In genomic region chr20:45358282-45359068, GRCh38 we compare ENCODE assay signal across 8 cellular contexts. TPM values are rescaled to one million over a fixed set of nuclear protein-coding genes. Genes with fewer than 3 reads are reported as not detected.
DNase-seq lines count a peak whose midpoint lies in the region; ATAC-seq and TF ChIP-seq lines count a peak whose summit lies in the region.

No MANE protein-coding gene starts in this region.

- peak overlapping the region; percentile 80 to 96 (median 91) for H3K27ac ChIP-seq in heart right ventricle

- H3K9me3 ChIP-seq in heart right ventricle: no peaks in the 10 kb centered on the region

- H3K27ac Mint-ChIP-seq in activated T-helper 17 cell treated with anti-CD3 and anti-CD28 coated beads, Interleukin-2, amount 50 U/mL, for 72 hours: peak overlapping the region; percentile 68

- DNase-seq in H4 (ENCODE audit: low spot score) (peak; percentile 56), heart right ventricle (peak; percentile 60 to 81), sciatic nerve (ENCODE audit: low spot score) (peak; percentile 86), GM20000 (ENCODE audit: low spot score) (no peak)
- DNase-seq in activated CD8-positive, alpha-beta memory T cell treated with anti-CD3 and anti-CD28 coated beads, Interleukin-2, amount 50 U/mL, for 4 hours: no peak

- H3K4me1 ChIP-seq in heart right ventricle: peaks cover 7 to 78% (median 48%) of the 10 kb centered on the region in 9 donors

- peak overlapping the region in 1 of 10 donors; percentile 11 for H3K4me3 ChIP-seq in heart right ventricle

- H3K27me3 ChIP-seq in heart right ventricle: no peaks in the 10 kb centered on the region

- no peaks in the 10 kb centered on the region for H3K36me3 ChIP-seq in heart right ventricle

- 10 to 12% methylated on average over 10 of the region's 10 CpGs for WGBS in heart right ventricle, 2 donors

- peak overlapping the region; percentile 44 for H3K4me3 Mint-ChIP-seq in activated T-helper 17 cell treated with anti-CD3 and anti-CD28 coated beads, Interleukin-2, amount 50 U/mL, for 72 hours

- H3K9me3 Mint-ChIP-seq in activated T-helper 17 cell treated with anti-CD3 and anti-CD28 coated beads, Interleukin-2, amount 50 U/mL, for 72 hours: no peaks in the 10 kb centered on the region

- peaks cover 6% of the 10 kb centered on the region for H3K36me3 Mint-ChIP-seq in activated T-helper 17 cell treated with anti-CD3 and anti-CD28 coated beads, Interleukin-2, amount 50 U/mL, for 72 hours (ENCODE audit: low read depth)

- H3K4me1 Mint-ChIP-seq in activated T-helper 17 cell treated with anti-CD3 and anti-CD28 coated beads, Interleukin-2, amount 50 U/mL, for 72 hours: peaks cover 31% of the 10 kb centered on the region

- intact Hi-C loops in heart right ventricle (cut with DNase I) (loop anchor here in 5 of 10 donors (1.0 to 5.0 kb wide), 4 partner anchors 16 to 49 kb away; partner anchors contain the start of gene DBNDD2 (in 1 of the 5)), sciatic nerve (cut with DNase I) (no loop called here)

- no peaks in the 10 kb centered on the region for H3K27me3 Mint-ChIP-seq in activated T-helper 17 cell treated with anti-CD3 and anti-CD28 coated beads, Interleukin-2, amount 50 U/mL, for 72 hours

- ATAC-seq in activated T-helper 17 cell treated with anti-CD3 and anti-CD28 coated beads, Interleukin-2, amount 50 U/mL, for 72 hours (replicated peaks): no peak
- peak; percentile 13 to 77 (median 56) for ATAC-seq in heart right ventricle
- peak; percentile 79 for ATAC-seq in sciatic nerve
- ATAC-seq in GM18867 (IDR thresholded peaks at IDR 0.05; ENCODE audit: unreplicated experiment): no peak
- ATAC-seq in esophagus mucosa: no peak

- TF ChIP-seq CTCF in heart right ventricle (IDR thresholded peaks at IDR 0.05) (no peak), GM20000 (IDR thresholded peaks at IDR 0.05; ENCODE audit: extremely low read depth, missing control alignments) (no peak)

RNA-seq across cellular contexts. Expression of gene SYS1, which starts 4.5 kb away (rescaled TPM):
- 15.4 and 20.8 TPM in 2 replicates for total RNA-seq in H4 (2014; rRNA removed; shearing (Covaris generic))
- total RNA-seq in activated T-helper 17 cell treated with anti-CD3 and anti-CD28 coated beads, Interleukin-2, amount 50 U/mL, for 72 hours: 10 to 100 TPM; 29.9 to 32.9 TPM
- total RNA-seq in heart right ventricle: 10 to 100 TPM; 13.9 to 27.9 (median 18.2) TPM
- polyA plus RNA-seq in heart right ventricle: 10 to 100 TPM; 11.7 to 34.5 TPM
- total RNA-seq in sciatic nerve: 24.0 TPM
- total RNA-seq in esophagus mucosa: 13.7 TPM

RNA-seq across cellular contexts. Expression of gene SDC4, which starts 10.3 kb away (rescaled TPM):
- 88.3 and 88.4 TPM in 2 replicates for total RNA-seq in H4 (2014; rRNA removed; shearing (Covaris generic))
- total RNA-seq in activated T-helper 17 cell treated with anti-CD3 and anti-CD28 coated beads, Interleukin-2, amount 50 U/mL, for 72 hours: 10 to 100 TPM; 21.6 to 62.6 TPM
- total RNA-seq in heart right ventricle: 100 to 1,000 TPM in 5 of 10 donors, 10 to 100 TPM in 5; 66.9 to 161 (median 102) TPM
- 10 to 100 TPM; 48.4 to 64.5 TPM for polyA plus RNA-seq in heart right ventricle
- 77.7 TPM for total RNA-seq in sciatic nerve
- 99.1 TPM for total RNA-seq in esophagus mucosa

RNA-seq across cellular contexts. Expression of gene TP53TG5, which starts 19.6 kb away (rescaled TPM):
- not detected in 2 replicates for total RNA-seq in H4 (2014; rRNA removed; shearing (Covaris generic))
- under 1 TPM; 0.11 to 0.50 TPM for total RNA-seq in activated T-helper 17 cell treated with anti-CD3 and anti-CD28 coated beads, Interleukin-2, amount 50 U/mL, for 72 hours
- total RNA-seq in heart right ventricle (1 to 10 TPM in 8 of 10 donors, under 1 TPM in 2; 0.59 to 2.4 (median 1.3) TPM), sciatic nerve (not detected), esophagus mucosa (0.36 TPM)
- 1 to 10 TPM in 1 of 2 donors, under 1 TPM in 1; 0.43 to 1.1 TPM for polyA plus RNA-seq in heart right ventricle

RNA-seq across cellular contexts. Expression of gene DBNDD2, which starts 49.6 kb away (rescaled TPM):
- total RNA-seq in H4 (2014; rRNA removed; shearing (Covaris generic)): 2.7 and 3.8 TPM in 2 replicates
- total RNA-seq in activated T-helper 17 cell treated with anti-CD3 and anti-CD28 coated beads, Interleukin-2, amount 50 U/mL, for 72 hours: 10 to 100 TPM in 1 of 2 donors, 1 to 10 TPM in 1; 4.6 to 12.5 TPM
- total RNA-seq in heart right ventricle (100 to 1,000 TPM; 284 to 676 (median 334) TPM), sciatic nerve (49.0 TPM), esophagus mucosa (22.6 TPM)
- polyA plus RNA-seq in heart right ventricle: 100 to 1,000 TPM; 353 to 381 TPM

RNA-seq across cellular contexts. Expression of gene MATN4, which starts 50.4 kb away (rescaled TPM):
- total RNA-seq in H4 (2014; rRNA removed; shearing (Covaris generic)): not detected in 2 replicates
- under 1 TPM; 0.11 to 0.66 TPM for total RNA-seq in activated T-helper 17 cell treated with anti-CD3 and anti-CD28 coated beads, Interleukin-2, amount 50 U/mL, for 72 hours
- total RNA-seq in heart right ventricle (under 1 TPM in 2 of 10 donors, not detected in 8; 0.24 to 0.28 TPM), sciatic nerve (0.22 TPM), esophagus mucosa (0.16 TPM)
- under 1 TPM in 1 of 2 donors, not detected in 1; 0.06 TPM for polyA plus RNA-seq in heart right ventricle

Comparison
In these comparisons a context has a peak if more than half of its experiments do, and no peak if none do; other contexts are left out.
1. DNase-seq: peak in H4 (single experiment), heart right ventricle (2 of 2) and sciatic nerve (single experiment); none in activated CD8-positive, alpha-beta memory T cell treated with anti-CD3 and anti-CD28 coated beads, Interleukin-2, amount 50 U/mL, for 4 hours (single experiment) and GM20000 (single experiment).
2. ATAC-seq: peak in heart right ventricle (8 of 8) and sciatic nerve (single experiment); none in activated T-helper 17 cell treated with anti-CD3 and anti-CD28 coated beads, Interleukin-2, amount 50 U/mL, for 72 hours (single experiment), GM18867 (single experiment) and esophagus mucosa (single experiment).